Comparison of ENCODE assay signal across 24 cellular contexts in genomic region chr3:104561324-104561723, GRCh38.
DNase-seq lines count a peak whose midpoint lies in the region; ATAC-seq, FAIRE-seq and TF ChIP-seq lines count a peak whose summit lies in the region.
"Had no signal": no experiment of that assay in that cellular context is flagged by ENCODE, and none has a peak within 500 bp of the region (broad histone marks: within the 10 kb centered on the region; RNA-seq: fewer than 3 reads in every experiment).

No MANE protein-coding gene starts in this region.

- H3K27ac ChIP-seq in PC-9 = no peak overlapping the region
- H3K27ac ChIP-seq: A549, BLaER1, SK-N-MC had no signal

- H3K36me3 Mint-ChIP-seq in stimulated activated effector memory CD8-positive, alpha-beta T cell treated with anti-CD3 and anti-CD28 coated beads, Interleukin-12 subunit alpha, Interleukin-12 subunit beta, amount 100 ng/mL, for 72 hours = no peaks in the 10 kb centered on the region
- H3K36me3 Mint-ChIP-seq: CD4-positive, alpha-beta memory T cell; T-cell had no signal

- H3K4me1 Mint-ChIP-seq in stimulated activated effector memory CD8-positive, alpha-beta T cell treated with anti-CD3 and anti-CD28 coated beads, Interleukin-12 subunit alpha, Interleukin-12 subunit beta, amount 100 ng/mL, for 72 hours = no peaks in the 10 kb centered on the region
- H3K4me1 Mint-ChIP-seq: CD4-positive, alpha-beta memory T cell; T-cell had no signal

- H3K4me3 ChIP-seq in PC-9 (no peak overlapping the region), foreskin fibroblast (ENCODE audit: low read depth in 1 of 2, low read length in 2 of 2) (no peak overlapping the region)
- H3K4me3 ChIP-seq: A549, BLaER1, SK-N-MC had no signal

- intact Hi-C loops in PC-9 (cut with micrococcal nuclease; ENCODE audit: unreplicated experiment) = loop anchor here (10.0 kb wide), 1 partner anchor 953 kb away; no protein-coding TSS in a partner anchor

- no peaks in the 10 kb centered on the region; the same call in 1 of the 2 replicates for H3K9me3 ChIP-seq in PC-9 (ENCODE audit: insufficient read depth, low read depth)
- H3K9me3 ChIP-seq: A549, BLaER1 had no signal

- POLR2A ChIA-PET in PC-9 (lab: Charles Lee; ENCODE audit: unreplicated experiment) = no interaction called here

- no peaks in the 10 kb centered on the region for H3K27me3 ChIP-seq in PC-9 (ENCODE audit: insufficient read depth, low read depth)
- H3K27me3 ChIP-seq: BLaER1 had no signal

- no peaks in the 10 kb centered on the region for H3F3A ChIP-seq in PC-9 (ENCODE audit: insufficient read depth, low read depth)

- DNase-seq in GM18507 (ENCODE audit: extremely low spot score, insufficient read length, low read depth) = no peak
- DNase-seq in GM19239 (ENCODE audit: insufficient read length, low spot score) = no peak
- DNase-seq in PC-9 = no peak
- DNase-seq in foreskin fibroblast = no peak
- no peak for DNase-seq in LoVo (ENCODE audit: low spot score)
- no peak for DNase-seq in stimulated activated effector memory CD8-positive, alpha-beta T cell treated with anti-CD3 and anti-CD28 coated beads, Interleukin-12 subunit alpha, Interleukin-12 subunit beta, amount 100 ng/mL, for 72 hours (ENCODE audit: low spot score in 2 of 2)
- DNase-seq in dedifferentiated amniotic fluid mesenchymal stem cell (ENCODE audit: extremely low spot score) = no peak
- DNase-seq: CD4-positive, alpha-beta memory T cell; DMS153; GF-D8; H7; HFFc6; KG1; MV-4-11; NCI-H1694 treated with DMSO at 0.1 percent for 48 hours; NCI-H510A; NCI-H748 treated with DMSO at 0.1 percent for 48 hours; NK-92 treated with Interleukin-12 subunit alpha and Interleukin-12 subunit beta, amount 100 ng/mL, for 24 hours; Right ventricle myocardium superior; T-cell had no signal

- no peaks in the 10 kb centered on the region for H3K9me2 ChIP-seq in PC-9 (ENCODE audit: insufficient read depth)

- no TSS peak for BruUV-seq in PC-9 (replicated peaks; lab: Mats Ljungman, UMichigan)

- no peak overlapping the region for H3K4me3 Mint-ChIP-seq in stimulated activated effector memory CD8-positive, alpha-beta T cell treated with anti-CD3 and anti-CD28 coated beads, Interleukin-12 subunit alpha, Interleukin-12 subunit beta, amount 100 ng/mL, for 72 hours
- H3K4me3 Mint-ChIP-seq: CD4-positive, alpha-beta memory T cell; HFFc6; T-cell had no signal

- ATAC-seq in HG02610 (IDR thresholded peaks at IDR 0.05; ENCODE audit: unreplicated experiment) = peak; percentile 52
- ATAC-seq in stimulated activated effector memory CD8-positive, alpha-beta T cell treated with anti-CD3 and anti-CD28 coated beads, Interleukin-12 subunit alpha, Interleukin-12 subunit beta, amount 100 ng/mL, for 72 hours = no peak
- ATAC-seq: A549, T-cell had no signal

- peak overlapping the region; percentile 14; the same call in 1 of the 2 replicates for H2AFZ ChIP-seq in PC-9

- no peak overlapping the region for H3K4me2 ChIP-seq in PC-9
- H3K4me2 ChIP-seq: A549, BLaER1 had no signal

- H4K20me1 ChIP-seq in PC-9 (ENCODE audit: insufficient read depth) = no peaks in the 10 kb centered on the region
- H4K20me1 ChIP-seq: BLaER1 had no signal

- no peaks in the 10 kb centered on the region for H3K36me3 ChIP-seq in PC-9 (ENCODE audit: low read depth)
- H3K36me3 ChIP-seq: BLaER1 had no signal

- peak; percentile 15 for FAIRE-seq in GM18507 (lab: Jason Lieb, UNC)
- FAIRE-seq in GM19239 (lab: Jason Lieb, UNC) = peak; percentile 57
- FAIRE-seq: A549 had no signal

- CTCF ChIA-PET in PC-9 (lab: Charles Lee) = no interaction called here

- no peaks in the 10 kb centered on the region for H3K9me3 Mint-ChIP-seq in stimulated activated effector memory CD8-positive, alpha-beta T cell treated with anti-CD3 and anti-CD28 coated beads, Interleukin-12 subunit alpha, Interleukin-12 subunit beta, amount 100 ng/mL, for 72 hours
- H3K9me3 Mint-ChIP-seq: CD4-positive, alpha-beta memory T cell; HFFc6; T-cell had no signal

- H3K4me1 ChIP-seq in PC-9 (replicated peaks; ENCODE audit: insufficient read depth) = no peaks in the 10 kb centered on the region
- H3K4me1 ChIP-seq: A549, BLaER1 had no signal

- no peak overlapping the region for H3K27ac Mint-ChIP-seq in stimulated activated effector memory CD8-positive, alpha-beta T cell treated with anti-CD3 and anti-CD28 coated beads, Interleukin-12 subunit alpha, Interleukin-12 subunit beta, amount 100 ng/mL, for 72 hours
- H3K27ac Mint-ChIP-seq: CD4-positive, alpha-beta memory T cell; HFFc6; T-cell had no signal

- H3K79me2 ChIP-seq in PC-9 (ENCODE audit: low read depth) = no peaks in the 10 kb centered on the region

- TF ChIP-seq CTCF in PC-9 (conservative IDR thresholded peaks at IDR 0.05) (no peak), foreskin fibroblast (IDR thresholded peaks at IDR 0.05; ENCODE audit: low read depth, low read length) (no peak)
